8 cellular contexts compared by ENCODE assay signal in the genomic region with DNA sequence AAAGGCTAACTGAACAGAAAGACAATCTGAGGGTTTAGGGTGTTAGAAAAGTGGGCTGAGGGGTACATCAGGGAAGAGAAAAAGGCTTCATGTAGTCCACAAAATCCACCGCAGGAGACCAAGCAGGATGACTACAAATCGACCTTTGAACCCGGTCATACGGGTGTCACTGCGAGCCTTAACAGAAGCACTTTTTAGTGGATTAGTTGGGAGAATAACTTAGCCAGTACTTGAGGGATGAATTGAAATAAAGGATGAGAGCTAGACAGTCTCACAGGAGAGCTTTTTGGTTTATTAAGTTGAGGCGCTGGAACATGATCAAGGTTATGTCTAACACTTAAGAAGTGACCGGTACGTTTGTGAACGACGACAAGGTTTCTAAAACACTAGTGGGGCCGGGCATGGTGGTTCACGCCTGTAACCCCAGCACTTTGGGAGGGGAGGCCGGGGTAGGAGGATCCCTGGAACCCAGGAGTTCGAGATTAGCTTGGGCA. TPM values are rescaled to one million over a fixed set of nuclear protein-coding genes. Genes with fewer than 3 reads are reported as not detected.
DNase-seq lines count a peak whose midpoint lies in the region; TF ChIP-seq lines count a peak whose summit lies in the region.

No MANE protein-coding gene starts in this region.

- H3K36me3 ChIP-seq in Loucy (ENCODE audit: insufficient read depth, low read length) (no peaks in the 10 kb centered on the region), ectodermal cell (ENCODE audit: control insufficient read depth, insufficient read depth, low read length) (no peaks in the 10 kb centered on the region), neural cell (ENCODE audit: insufficient read depth, low read length) (no peaks in the 10 kb centered on the region)

- H3K4me3 ChIP-seq in Loucy (ENCODE audit: low read length, poor library complexity, severe bottlenecking): peak overlapping the region; percentile 89
- peak overlapping the region; percentile 79 for H3K4me3 ChIP-seq in ectodermal cell (ENCODE audit: insufficient read depth, low read depth, low read length)
- peak overlapping the region; percentile 81 for H3K4me3 ChIP-seq in neural cell (ENCODE audit: low read length)

- H4K20me1 ChIP-seq in Loucy (ENCODE audit: insufficient read depth, low read length, poor library complexity, severe bottlenecking): peaks cover 29% of the 10 kb centered on the region
- H4K20me1 ChIP-seq in neural cell (ENCODE audit: insufficient read depth): no peaks in the 10 kb centered on the region

- DNase-seq in retina (no peak), T-helper 9 cell (no peak), RKO (ENCODE audit: low spot score) (no peak), OCI-M1 (lab: John Stamatoyannopoulos, UW) (no peak)

- H3K9me3 ChIP-seq in Loucy (ENCODE audit: insufficient read depth, low read depth, low read length): no peaks in the 10 kb centered on the region
- no peaks in the 10 kb centered on the region for H3K9me3 ChIP-seq in ectodermal cell (ENCODE audit: control insufficient read depth, low read length)
- H3K9me3 ChIP-seq in neural cell (ENCODE audit: low read length): no peaks in the 10 kb centered on the region

- WGBS in ectodermal cell, 2 experiments: 85 to 86% methylated on average over 14 of the region's 14 CpGs

- peak overlapping the region; percentile 99 for H2AFZ ChIP-seq in Loucy (ENCODE audit: low read length)
- peak overlapping the region; percentile 89 for H2AFZ ChIP-seq in neural cell (ENCODE audit: low read depth, low read length)

- H3K4me2 ChIP-seq in Loucy (ENCODE audit: low read depth, low read length, poor library complexity, severe bottlenecking) (peak overlapping the region; percentile 95), neural cell (ENCODE audit: low read length) (peak overlapping the region; percentile 42)

- H3F3A ChIP-seq in Loucy (ENCODE audit: low read depth) (no peaks in the 10 kb centered on the region), neural cell (ENCODE audit: insufficient read depth, low read length, poor library complexity, severe bottlenecking) (no peaks in the 10 kb centered on the region)

- H3K27me3 ChIP-seq in Loucy (ENCODE audit: insufficient read depth, low read length, poor library complexity, severe bottlenecking) (no peaks in the 10 kb centered on the region), ectodermal cell (ENCODE audit: control insufficient read depth, insufficient read depth, low read length, poor library complexity, severe bottlenecking) (no peaks in the 10 kb centered on the region), neural cell (ENCODE audit: insufficient read depth, low read depth, low read length) (no peaks in the 10 kb centered on the region)

- H3K27ac ChIP-seq in C4-2B: peak overlapping the region; percentile 81
- peak overlapping the region; percentile 81 for H3K27ac ChIP-seq in ectodermal cell (ENCODE audit: insufficient read depth, low read depth, low read length, poor library complexity, severe bottlenecking)
- H3K27ac ChIP-seq in neural cell (ENCODE audit: low read length): peak overlapping the region; percentile 87

- H3K9ac ChIP-seq in Loucy (ENCODE audit: low read depth, low read length, poor library complexity, severe bottlenecking) (peak overlapping the region; percentile 85), neural cell (ENCODE audit: low read length) (peak overlapping the region; percentile 81)

- peaks cover 63% of the 10 kb centered on the region for H3K4me1 ChIP-seq in Loucy (ENCODE audit: insufficient read depth, low read length, poor library complexity, severe bottlenecking)
- H3K4me1 ChIP-seq in ectodermal cell (ENCODE audit: control insufficient read depth, insufficient read depth, low read length): no peaks in the 10 kb centered on the region

- peaks cover 35% of the 10 kb centered on the region for H3K79me2 ChIP-seq in Loucy (ENCODE audit: insufficient read depth, low read length)
- H3K79me2 ChIP-seq in neural cell (replicated peaks; ENCODE audit: insufficient read depth, low read length): peaks cover 34% of the 10 kb centered on the region

- no peak for TF ChIP-seq EP300 in neural cell (conservative IDR thresholded peaks at IDR 0.05; ENCODE audit: poor library complexity, severe bottlenecking)

- H3K9me2 ChIP-seq in Loucy (replicated peaks; ENCODE audit: low read depth, low read length) (no peaks in the 10 kb centered on the region), neural cell (ENCODE audit: insufficient read depth, low read length) (no peaks in the 10 kb centered on the region)

- no peak for TF ChIP-seq RAD21 in neural cell (conservative IDR thresholded peaks at IDR 0.05)

- TF ChIP-seq CTCF in C4-2B (conservative IDR thresholded peaks at IDR 0.05): no peak
- no peak for TF ChIP-seq CTCF in Loucy (conservative IDR thresholded peaks at IDR 0.05; ENCODE audit: low read length)
- TF ChIP-seq CTCF in neural cell (IDR thresholded peaks at IDR 0.05; ENCODE audit: poor library complexity, severe bottlenecking): no peak

TF ChIP-seq in neural cell, 6 proteins besides CTCF, POLR2A, EP300 and RAD21:
- TF ChIP-seq MXI1 (conservative IDR thresholded peaks at IDR 0.05; ENCODE audit: poor library complexity, severe bottlenecking): no peak
- TF ChIP-seq EZH2 (IDR thresholded peaks at IDR 0.05; ENCODE audit: borderline replicate concordance, insufficient read depth, low read length, poor library complexity, severe bottlenecking): no peak
- TF ChIP-seq, protein P1, sequence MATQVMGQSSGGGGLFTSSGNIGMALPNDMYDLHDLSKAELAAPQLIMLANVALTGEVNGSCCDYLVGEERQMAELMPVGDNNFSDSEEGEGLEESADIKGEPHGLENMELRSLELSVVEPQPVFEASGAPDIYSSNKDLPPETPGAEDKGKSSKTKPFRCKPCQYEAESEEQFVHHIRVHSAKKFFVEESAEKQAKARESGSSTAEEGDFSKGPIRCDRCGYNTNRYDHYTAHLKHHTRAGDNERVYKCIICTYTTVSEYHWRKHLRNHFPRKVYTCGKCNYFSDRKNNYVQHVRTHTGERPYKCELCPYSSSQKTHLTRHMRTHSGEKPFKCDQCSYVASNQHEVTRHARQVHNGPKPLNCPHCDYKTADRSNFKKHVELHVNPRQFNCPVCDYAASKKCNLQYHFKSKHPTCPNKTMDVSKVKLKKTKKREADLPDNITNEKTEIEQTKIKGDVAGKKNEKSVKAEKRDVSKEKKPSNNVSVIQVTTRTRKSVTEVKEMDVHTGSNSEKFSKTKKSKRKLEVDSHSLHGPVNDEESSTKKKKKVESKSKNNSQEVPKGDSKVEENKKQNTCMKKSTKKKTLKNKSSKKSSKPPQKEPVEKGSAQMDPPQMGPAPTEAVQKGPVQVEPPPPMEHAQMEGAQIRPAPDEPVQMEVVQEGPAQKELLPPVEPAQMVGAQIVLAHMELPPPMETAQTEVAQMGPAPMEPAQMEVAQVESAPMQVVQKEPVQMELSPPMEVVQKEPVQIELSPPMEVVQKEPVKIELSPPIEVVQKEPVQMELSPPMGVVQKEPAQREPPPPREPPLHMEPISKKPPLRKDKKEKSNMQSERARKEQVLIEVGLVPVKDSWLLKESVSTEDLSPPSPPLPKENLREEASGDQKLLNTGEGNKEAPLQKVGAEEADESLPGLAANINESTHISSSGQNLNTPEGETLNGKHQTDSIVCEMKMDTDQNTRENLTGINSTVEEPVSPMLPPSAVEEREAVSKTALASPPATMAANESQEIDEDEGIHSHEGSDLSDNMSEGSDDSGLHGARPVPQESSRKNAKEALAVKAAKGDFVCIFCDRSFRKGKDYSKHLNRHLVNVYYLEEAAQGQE (IDR thresholded peaks at IDR 0.05; ENCODE audit: borderline replicate concordance): no peak
- TF ChIP-seq SMC3 (conservative IDR thresholded peaks at IDR 0.05; ENCODE audit: poor library complexity): no peak
- TF ChIP-seq POLR2AphosphoS5 (IDR thresholded peaks at IDR 0.05): no peak
- no peak for TF ChIP-seq TAF1 (IDR thresholded peaks at IDR 0.05; ENCODE audit: low read depth)

RNA-seq across cellular contexts. Expression of gene SOCS5, which starts 1.2 kb away (rescaled TPM):
- polyA plus RNA-seq in ectodermal cell (2013, experiment 1 of 4): 18.5 TPM
- polyA plus RNA-seq in ectodermal cell (2013, experiment 2 of 4): 19.9 TPM
- polyA plus RNA-seq in ectodermal cell (2013, experiment 3 of 4): 16.6 TPM
- 17.1 TPM for polyA plus RNA-seq in ectodermal cell (2013, experiment 4 of 4)
- 15.2 and 15.9 TPM in 2 replicates for polyA plus RNA-seq in neural cell
- polyA minus RNA-seq in neural cell: 52.6 and 58.9 TPM in 2 replicates
